ENCODE assay signal across 9 cellular contexts in genomic region chr10:125448596-125448995, GRCh38.
DNase-seq lines count a peak whose midpoint lies in the region; ATAC-seq and TF ChIP-seq lines count a peak whose summit lies in the region.
"Had no signal": no experiment of that assay in that cellular context is flagged by ENCODE, and none has a peak within 500 bp of the region (broad histone marks: within the 10 kb centered on the region; RNA-seq: fewer than 3 reads in every experiment).

No MANE protein-coding gene starts in this region.

- no peaks in the 10 kb centered on the region for H3K4me1 Mint-ChIP-seq in CD4-positive, alpha-beta T cell (ENCODE audit: low read depth)

- no peaks in the 10 kb centered on the region for H3K9me3 ChIP-seq in Panc1 (ENCODE audit: control insufficient read depth, insufficient read depth, low read depth, low read length)
- no peaks in the 10 kb centered on the region for H3K9me3 ChIP-seq in CD4-positive, alpha-beta T cell (ENCODE audit: control insufficient read depth, low read length)

- peaks cover 3% of the 10 kb centered on the region for H3K9me3 Mint-ChIP-seq in CD4-positive, alpha-beta T cell

- in situ Hi-C loops in Panc1 (cut with HindIII; ENCODE audit: low pct_unique_long_range_greater_than_20kb, low sequenced_read_pairs) = no loop called here

- no peaks in the 10 kb centered on the region for H3K27me3 Mint-ChIP-seq in CD4-positive, alpha-beta T cell

- peak; percentile 40 for DNase-seq in AG20443 (ENCODE audit: low spot score)
- DNase-seq in Panc1 (ENCODE audit: low read depth, low spot score) = no peak
- peak; percentile 9 for DNase-seq in glomerular visceral epithelial cell (ENCODE audit: extremely low spot score)
- DNase-seq in NCI-H1092 (lab: John Stamatoyannopoulos, UW) = no peak
- DNase-seq in CD4-positive, alpha-beta T cell = no peak
- DNase-seq: head of caudate nucleus had no signal

- POLR2A ChIA-PET in Panc1 (lab: Charles Lee) = no interaction called here
- POLR2A ChIA-PET in CD4-positive, alpha-beta T cell (lab: Charles Lee) = no interaction called here

- H3K4me3 Mint-ChIP-seq in CD4-positive, alpha-beta T cell = no peak overlapping the region

- no peak overlapping the region for H3K4me3 ChIP-seq in GM12875 (ENCODE audit: low read depth, low read length)
- no peak overlapping the region for H3K4me3 ChIP-seq in Panc1 (ENCODE audit: low read depth in 2 of 2, low read length in 2 of 2)

- H3K27me3 ChIP-seq in Panc1 (ENCODE audit: control insufficient read depth, insufficient read depth, low read length) = peaks cover 37% of the 10 kb centered on the region
- H3K27me3 ChIP-seq in CD4-positive, alpha-beta T cell (ENCODE audit: control insufficient read depth, insufficient read depth, low read length) = no peaks in the 10 kb centered on the region

- H3K27ac ChIP-seq in Panc1 (ENCODE audit: low read length) = no peak overlapping the region
- H3K27ac ChIP-seq in CD4-positive, alpha-beta T cell (ENCODE audit: low read depth, low read length) = no peak overlapping the region

- peak; percentile 60 for ATAC-seq in Panc1
- ATAC-seq in HG03520 (IDR thresholded peaks at IDR 0.05; ENCODE audit: unreplicated experiment) = no peak
- ATAC-seq in CD4-positive, alpha-beta T cell (ENCODE audit: poor library complexity) = no peak
- no peak for ATAC-seq in GM19351 (IDR thresholded peaks at IDR 0.05; ENCODE audit: unreplicated experiment)

- no peaks in the 10 kb centered on the region for H3K4me1 ChIP-seq in Panc1 (ENCODE audit: control insufficient read depth, insufficient read depth, low read length)

- no peaks in the 10 kb centered on the region for H3K36me3 Mint-ChIP-seq in CD4-positive, alpha-beta T cell (ENCODE audit: low read depth)

- no peaks in the 10 kb centered on the region for H3K36me3 ChIP-seq in Panc1 (ENCODE audit: control insufficient read depth, insufficient read depth, low read length)

- intact Hi-C loops in Panc1 (cut with micrococcal nuclease; ENCODE audit: unreplicated experiment) = no loop called here
- intact Hi-C loops in CD4-positive, alpha-beta T cell (cut with DNase I, micrococcal nuclease) = no loop called here

- no TSS peak for BruUV-seq in Panc1 (replicated peaks; lab: Mats Ljungman, UMichigan)

- no peak overlapping the region for H3K27ac Mint-ChIP-seq in CD4-positive, alpha-beta T cell

- TF ChIP-seq CTCF in GM12875 (IDR thresholded peaks at IDR 0.05; ENCODE audit: borderline replicate concordance, insufficient read depth, low read depth, low read length) (peak; percentile 56), Panc1 (IDR thresholded peaks at IDR 0.05) (peak; percentile 88)
- no peak for TF ChIP-seq CTCF in CD4-positive, alpha-beta T cell (IDR thresholded peaks at IDR 0.05)

- CTCF ChIA-PET in Panc1 (lab: Charles Lee) = interaction anchor here (0.6 to 1.0 kb wide), 3 partner anchors 17 to 358 kb away, joined by 3 to 4 read pairs (median 3); no protein-coding TSS in a partner anchor
- CTCF ChIA-PET in CD4-positive, alpha-beta T cell (lab: Charles Lee) = no interaction called here

Comparison
In these comparisons a context has a peak if more than half of its experiments do, and no peak if none do; other contexts are left out.
1. DNase-seq: peak in AG20443 (single experiment) and glomerular visceral epithelial cell (single experiment); none in Panc1 (single experiment), NCI-H1092 (single experiment) and CD4-positive, alpha-beta T cell (0 of 10).